10 cellular contexts compared by ENCODE assay signal in the genomic region with DNA sequence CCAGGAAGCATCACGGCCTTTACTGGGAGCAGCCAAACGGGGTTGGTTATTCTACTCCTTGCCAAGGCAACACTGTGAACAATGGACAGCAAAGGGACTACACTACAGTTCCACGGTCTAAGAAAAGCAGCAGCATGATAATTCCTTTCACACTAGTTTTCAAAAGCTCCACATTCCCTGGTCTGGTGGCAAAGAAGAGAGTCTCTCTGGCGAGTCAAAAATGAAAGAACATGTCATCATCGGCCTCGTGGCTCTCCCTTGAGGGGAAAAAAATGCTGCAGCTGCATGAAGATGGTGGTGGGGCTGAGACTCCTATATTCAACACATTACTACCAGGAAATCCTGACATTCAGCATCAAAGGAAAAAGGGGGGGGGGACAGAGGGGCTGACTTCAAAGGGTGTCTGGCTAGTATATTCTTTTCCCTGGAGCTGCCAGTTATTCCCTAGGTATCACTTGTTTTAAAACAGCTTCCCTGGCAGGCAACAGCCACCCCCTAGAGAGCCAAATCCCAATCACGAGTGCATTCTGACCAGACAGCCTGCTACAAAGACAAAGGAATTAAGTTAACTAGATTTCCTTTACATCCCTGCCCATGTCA. TPM values are rescaled to one million over a fixed set of nuclear protein-coding genes. Genes with fewer than 3 reads are reported as not detected.
DNase-seq lines count a peak whose midpoint lies in the region; ATAC-seq and TF ChIP-seq lines count a peak whose summit lies in the region.
"Had no signal": no experiment of that assay in that cellular context is flagged by ENCODE, and none has a peak within 500 bp of the region (broad histone marks: within the 10 kb centered on the region; RNA-seq: fewer than 3 reads in every experiment).

No MANE protein-coding gene starts in this region.

- peak overlapping the region; percentile 43 for H3K4me3 ChIP-seq in AG10803 (ENCODE audit: low read length)
- H3K4me3 ChIP-seq in HUES64 (ENCODE audit: low read length): no peak overlapping the region
- H3K4me3 ChIP-seq in neuronal stem cell (ENCODE audit: low read length in 2 of 2): no peak overlapping the region

- H4K91ac ChIP-seq in neuronal stem cell (ENCODE audit: low read depth, low read length, poor library complexity): no peak overlapping the region

- no peak overlapping the region for H2AK5ac ChIP-seq in neuronal stem cell (ENCODE audit: low read depth, low read length)

- H3K4me3 Mint-ChIP-seq in natural killer cell: no peak overlapping the region

- H3K79me1 ChIP-seq in neuronal stem cell (ENCODE audit: low read depth, low read length): no peaks in the 10 kb centered on the region

- TF ChIP-seq CTCF in AG10803 (conservative IDR thresholded peaks at IDR 0.05; ENCODE audit: low read length) (no peak; the same call in 1 of the 2 replicates), natural killer cell (IDR thresholded peaks at IDR 0.05) (no peak)

- no peaks in the 10 kb centered on the region for H3K27me3 Mint-ChIP-seq in natural killer cell (ENCODE audit: low read depth in 2 of 2)

- H2BK5ac ChIP-seq in neuronal stem cell (ENCODE audit: low read length): no peak overlapping the region

- intact Hi-C loops in natural killer cell (cut with micrococcal nuclease): no loop called here

- no peak overlapping the region for H3K23ac ChIP-seq in neuronal stem cell (ENCODE audit: low read depth, low read length, poor library complexity)

- ATAC-seq in natural killer cell: no peak

- H2AFZ ChIP-seq in neuronal stem cell (ENCODE audit: low read length): peak overlapping the region; percentile 60

- H3K4me2 ChIP-seq in neuronal stem cell (ENCODE audit: insufficient read depth, low read length, poor library complexity, severe bottlenecking): no peak overlapping the region

- peaks cover 32% of the 10 kb centered on the region for H3K36me3 Mint-ChIP-seq in natural killer cell

- no peak overlapping the region for H3K18ac ChIP-seq in neuronal stem cell (ENCODE audit: low read length)

- H3K14ac ChIP-seq in neuronal stem cell (ENCODE audit: low read length): no peak overlapping the region

- no peaks in the 10 kb centered on the region for H3K4me1 Mint-ChIP-seq in natural killer cell

- H2BK12ac ChIP-seq in neuronal stem cell (ENCODE audit: low read length): no peak overlapping the region

- H3K4me1 ChIP-seq in HUES64 (ENCODE audit: insufficient read depth, low read length) (peaks cover 15% of the 10 kb centered on the region; the same call in 1 of the 2 replicates), neuronal stem cell (ENCODE audit: control insufficient read depth in 2 of 2, insufficient read depth in 1 of 2, low read depth in 1 of 2, low read length in 2 of 2) (peaks cover 12 to 15% of the 10 kb centered on the region in 2 donors)

- H3K9me3 ChIP-seq in HUES64 (ENCODE audit: insufficient read depth, low read depth, low read length) (no peaks in the 10 kb centered on the region), neuronal stem cell (replicated peaks in 1 of 2; ENCODE audit: control insufficient read depth in 2 of 2, insufficient read depth in 1 of 2, low read depth in 1 of 2, low read length in 2 of 2) (no peaks in the 10 kb centered on the region)

- no peak overlapping the region for H4K8ac ChIP-seq in neuronal stem cell (ENCODE audit: low read depth, low read length)

- no peaks in the 10 kb centered on the region for H3K9me3 Mint-ChIP-seq in natural killer cell

- H3K27me3 ChIP-seq in HUES64 (ENCODE audit: insufficient read depth, low read length): no peaks in the 10 kb centered on the region
- no peaks in the 10 kb centered on the region for H3K27me3 ChIP-seq in neuronal stem cell (ENCODE audit: control insufficient read depth in 3 of 3, insufficient read depth in 3 of 3, low read depth in 1 of 3, low read length in 3 of 3)

- peak overlapping the region; percentile 4; the same call in 1 of the 2 replicates for H3K9ac ChIP-seq in HUES64 (ENCODE audit: low read depth, low read length)
- no peak overlapping the region for H3K9ac ChIP-seq in neuronal stem cell (ENCODE audit: low read depth, low read length, poor library complexity)

- no peak overlapping the region for H3K27ac Mint-ChIP-seq in natural killer cell

- H2BK15ac ChIP-seq in neuronal stem cell (ENCODE audit: low read length): no peak overlapping the region

- peaks cover 82% of the 10 kb centered on the region for H3K36me3 ChIP-seq in HUES64 (ENCODE audit: insufficient read depth, low read length)
- peaks cover 6 to 81% of the 10 kb centered on the region in 2 donors for H3K36me3 ChIP-seq in neuronal stem cell (replicated peaks in 1 of 2; ENCODE audit: control insufficient read depth in 2 of 2, insufficient read depth in 2 of 2, low read length in 2 of 2)

- peak; percentile 48 for DNase-seq in AG10803 (ENCODE audit: low read depth)
- DNase-seq in epithelial cell of prostate (ENCODE audit: low read depth, low spot score): no peak
- no peak for DNase-seq in neuronal stem cell (ENCODE audit: low spot score)
- no peak for DNase-seq in SHP77 treated with DMSO at 0.1 percent for 48 hours (lab: John Stamatoyannopoulos, UW)
- DNase-seq in natural killer cell: no peak
- no peak for DNase-seq in RPMI8226
- DNase-seq in A172 (ENCODE audit: low spot score): no peak
- DNase-seq: cortex of kidney, DMS79 had no signal

- H2BK120ac ChIP-seq in neuronal stem cell (ENCODE audit: low read depth, low read length): no peak overlapping the region

- 60% methylated on average over 7 of the region's 7 CpGs for WGBS in HUES64
- no CpG with 5 or more reads among the region's 7 CpGs for WGBS in neuronal stem cell (ENCODE audit: extremely low coverage in 2 of 2, insufficient read length in 2 of 2, insufficient replicate concordance in 1 of 2), 2 donors

- peak overlapping the region; percentile 13; the same call in 1 of the 2 replicates for H3K27ac ChIP-seq in HUES64 (ENCODE audit: low read depth, low read length)
- H3K27ac ChIP-seq in epithelial cell of prostate: peak overlapping the region; percentile 39
- H3K27ac ChIP-seq in neuronal stem cell (replicated peaks; ENCODE audit: low read length): peak overlapping the region; percentile 0

- no peak overlapping the region for H3K4ac ChIP-seq in neuronal stem cell (ENCODE audit: low read length)

RNA-seq across cellular contexts. Expression of a gene that starts 49.1 kb away (rescaled TPM):
- polyA plus RNA-seq in HUES64 (2013, experiment 1 of 2): 31.6 TPM
- 40.2 TPM for polyA plus RNA-seq in HUES64 (2013, experiment 2 of 2)
- polyA plus RNA-seq in neuronal stem cell (2013, experiment 1 of 2): 33.3 TPM
- polyA plus RNA-seq in neuronal stem cell (2013, experiment 2 of 2): 32.8 TPM
- total RNA-seq in natural killer cell: 10 to 100 TPM; 19.1 to 26.4 (median 24.5) TPM
- 7.6 and 10.8 TPM in 2 replicates for total RNA-seq in A172 (2014; rRNA removed; shearing (Covaris generic))

RNA-seq across cellular contexts. Expression of a gene that starts 54.6 kb away (rescaled TPM):
- polyA plus RNA-seq in HUES64 (2013, experiment 1 of 2): 2.1 TPM
- 3.0 TPM for polyA plus RNA-seq in HUES64 (2013, experiment 2 of 2)
- 0.38 TPM for polyA plus RNA-seq in neuronal stem cell (2013, experiment 1 of 2)
- 0.43 TPM for polyA plus RNA-seq in neuronal stem cell (2013, experiment 2 of 2)
- total RNA-seq in natural killer cell: 1 to 10 TPM; 1.9 to 3.3 (median 2.8) TPM
- total RNA-seq in A172 (2014; rRNA removed; shearing (Covaris generic)): not detected in 2 replicates
